In genomic region chr1:85240174-85240601, GRCh38 we compare ENCODE assay signal across 9 cellular contexts. TPM values are rescaled to one million over a fixed set of nuclear protein-coding genes. Genes with fewer than 3 reads are reported as not detected.
A peak's percentile ranks its signal among the peaks of the same experiment; 100 is the strongest.
DNase-seq lines count a peak whose midpoint lies in the region; ATAC-seq and TF ChIP-seq lines count a peak whose summit lies in the region.
"Had no signal": no experiment of that assay in that cellular context is flagged by ENCODE, and none has a peak within 500 bp of the region (broad histone marks: within the 10 kb centered on the region; RNA-seq: fewer than 3 reads in every experiment).

No MANE protein-coding gene starts in this region.

- DNase-seq in GM03348 (ENCODE audit: low spot score): peak; percentile 63
- peak; percentile 48 for DNase-seq in HS-27A (ENCODE audit: low read depth)
- DNase-seq in left lung: peak in 1 of 2 donors; percentile 61
- DNase-seq in colonic mucosa: no peak
- no peak for DNase-seq in RPMI8226
- DNase-seq in NCI-H187 treated with DMSO at 0.1 percent for 48 hours (lab: John Stamatoyannopoulos, UW): no peak
- DNase-seq: lower lobe of right lung had no signal

- H3K9me3 ChIP-seq in left lung (no peaks in the 10 kb centered on the region), colonic mucosa (no peaks in the 10 kb centered on the region)
- H3K9me3 ChIP-seq: lower lobe of right lung had no signal

- intact Hi-C loops in left lung (cut with DNase I): no loop called here
- intact Hi-C loops in colonic mucosa (cut with DNase I): loop anchor here (5.0 kb wide), 1 partner anchor 133 kb away; no protein-coding TSS in a partner anchor

- no peak overlapping the region for H3K9ac ChIP-seq in colonic mucosa (ENCODE audit: low read depth in 2 of 2, low read length in 2 of 2)

- H3K36me3 ChIP-seq in left lung: no peaks in the 10 kb centered on the region
- no peaks in the 10 kb centered on the region for H3K36me3 ChIP-seq in colonic mucosa
- H3K36me3 ChIP-seq: lower lobe of right lung had no signal

- H3K4me3 ChIP-seq in left lung (no peak overlapping the region), colonic mucosa (no peak overlapping the region)
- H3K4me3 ChIP-seq: lower lobe of right lung had no signal

- H3K27me3 ChIP-seq in left lung (no peaks in the 10 kb centered on the region), colonic mucosa (no peaks in the 10 kb centered on the region)

- ATAC-seq in left lung (peak; percentile 53), GM19452 (IDR thresholded peaks at IDR 0.05; ENCODE audit: unreplicated experiment) (no peak)

- TF ChIP-seq CTCF in VCaP (conservative IDR thresholded peaks at IDR 0.05) (peak; percentile 50), left lung (IDR thresholded peaks at IDR 0.05) (no peak), colonic mucosa (IDR thresholded peaks at IDR 0.05) (no peak)

- H3K27ac ChIP-seq in VCaP: peak overlapping the region; percentile 57
- peak overlapping the region in 1 of 2 donors; percentile 5 for H3K27ac ChIP-seq in left lung
- H3K27ac ChIP-seq in colonic mucosa: no peak overlapping the region

- H3K4me1 ChIP-seq in left lung (peaks cover 7 to 17% of the 10 kb centered on the region in 2 donors), colonic mucosa (no peaks in the 10 kb centered on the region)

RNA-seq across cellular contexts. Expression of gene C1orf52, which starts 19.3 kb away (rescaled TPM):
- total RNA-seq in left lung (10 to 100 TPM; 18.0 to 22.1 TPM), colonic mucosa (10 to 100 TPM; 11.3 to 19.9 TPM)

RNA-seq across cellular contexts. Expression of gene BCL10, which starts 36.2 kb away (rescaled TPM):
- total RNA-seq in left lung (10 to 100 TPM; 25.0 to 31.6 TPM), colonic mucosa (100 to 1,000 TPM in 1 of 2 donors, 10 to 100 TPM in 1; 80.7 to 167 TPM)

RNA-seq across cellular contexts. Expression of gene SYDE2, which starts 39.4 kb away (rescaled TPM):
- total RNA-seq in left lung (10 to 100 TPM; 12.8 to 18.2 TPM), colonic mucosa (10 to 100 TPM in 1 of 2 donors, 1 to 10 TPM in 1; 6.5 to 14.6 TPM)

Comparison
In these comparisons a context has a peak if more than half of its experiments do, and no peak if none do; other contexts are left out.
1. DNase-seq: peak in GM03348 (single experiment) and HS-27A (single experiment); none in colonic mucosa (single experiment), RPMI8226 (single experiment) and NCI-H187 treated with DMSO at 0.1 percent for 48 hours (single experiment).